Comparison of ENCODE assay signal across 8 cellular contexts in genomic region chr12:12441891-12442461, GRCh38.
DNase-seq lines count a peak whose midpoint lies in the region; TF ChIP-seq lines count a peak whose summit lies in the region.

No MANE protein-coding gene starts in this region.

- H2AFZ ChIP-seq in Karpas-422 (ENCODE audit: low read length), result no peak overlapping the region

- 0 out of 2 replicates have a peak, but pooled peaks cover 4% of the 10 kb centered on the region for H4K20me1 ChIP-seq in Karpas-422 (ENCODE audit: insufficient read depth, low read depth, low read length)

- no peak overlapping the region for H3K9ac ChIP-seq in Karpas-422 (ENCODE audit: low read length)

- no peak overlapping the region for H3K4me3 ChIP-seq in GM06990 (replicated peaks; ENCODE audit: low read depth, low read length)
- no peak overlapping the region for H3K4me3 ChIP-seq in prostate gland
- no peak overlapping the region for H3K4me3 ChIP-seq in Karpas-422 (ENCODE audit: low read length)

- H3K79me2 ChIP-seq in Karpas-422 (ENCODE audit: low read length), result no peaks in the 10 kb centered on the region

- H3K36me3 ChIP-seq in GM06990 (ENCODE audit: control insufficient read depth, insufficient read depth, low read length) (no peaks in the 10 kb centered on the region), prostate gland (no peaks in the 10 kb centered on the region), Karpas-422 (ENCODE audit: insufficient read depth, low read length) (no peaks in the 10 kb centered on the region)

- no peaks in the 10 kb centered on the region for H3K9me3 ChIP-seq in prostate gland
- no peaks in the 10 kb centered on the region for H3K9me3 ChIP-seq in Karpas-422 (ENCODE audit: low read length)

- DNase-seq in GM06990 (ENCODE audit: extremely low read depth, insufficient read length) (peak; percentile 33), T-helper 9 cell (peak; percentile 42), prostate gland (ENCODE audit: low spot score) (no peak), SHP77 treated with DMSO at 0.1 percent for 48 hours (lab: John Stamatoyannopoulos, UW) (no peak), AG08396 (ENCODE audit: low spot score) (no peak), Karpas-422 (no peak), SIG-M5 treated with dmso at 0.1 percent for 504 hours (lab: John Stamatoyannopoulos, UW; ENCODE audit: unreplicated experiment) (no peak)
- peak; percentile 82 for DNase-seq in central memory CD4-positive, alpha-beta T cell

- H3K27me3 ChIP-seq in GM06990 (replicated peaks; ENCODE audit: control insufficient read depth, insufficient read depth, low read length) (no peaks in the 10 kb centered on the region), prostate gland (replicated peaks; ENCODE audit: insufficient read depth) (no peaks in the 10 kb centered on the region), Karpas-422 (ENCODE audit: low read length) (no peaks in the 10 kb centered on the region)

- 52% methylated on average over 3 of the region's 3 CpGs for WGBS in prostate gland

- TF ChIP-seq CTCF in GM06990 (IDR thresholded peaks at IDR 0.05; ENCODE audit: insufficient read depth, low read length, poor library complexity, severe bottlenecking) (no peak), prostate gland (IDR thresholded peaks at IDR 0.05) (no peak)

- intact Hi-C loops in prostate gland (cut with DNase I), result no loop called here

- no peak overlapping the region for H3K4me2 ChIP-seq in Karpas-422 (ENCODE audit: low read depth, low read length, poor library complexity, severe bottlenecking)

- H3K4me1 ChIP-seq in prostate gland (replicated peaks) (peaks cover 14% of the 10 kb centered on the region), Karpas-422 (ENCODE audit: low read length) (no peaks in the 10 kb centered on the region)

- H3K27ac ChIP-seq in prostate gland, result peak overlapping the region; percentile 79 to 82
- no peak overlapping the region for H3K27ac ChIP-seq in Karpas-422 (ENCODE audit: low read length)

- H3K9me2 ChIP-seq in Karpas-422 (replicated peaks; ENCODE audit: insufficient read depth, low read length), result no peaks in the 10 kb centered on the region

- no peak for TF ChIP-seq POLR2A in prostate gland (IDR thresholded peaks at IDR 0.05)

Comparison
In these comparisons a context has a peak if more than half of its experiments do, and no peak if none do; other contexts are left out.
1. DNase-seq: peak in GM06990 (single experiment), T-helper 9 cell (single experiment) and central memory CD4-positive, alpha-beta T cell (single experiment); none in prostate gland (single experiment), SHP77 treated with DMSO at 0.1 percent for 48 hours (single experiment), AG08396 (single experiment), Karpas-422 (single experiment) and SIG-M5 treated with dmso at 0.1 percent for 504 hours (single experiment).